ENCODE assay signal across 16 cellular contexts in genomic region chr12:121230538-121230907, GRCh38. TPM values are rescaled to one million over a fixed set of nuclear protein-coding genes. Genes with fewer than 3 reads are reported as not detected.
DNase-seq lines count a peak whose midpoint lies in the region; ATAC-seq and TF ChIP-seq lines count a peak whose summit lies in the region.
"Had no signal": no experiment of that assay in that cellular context is flagged by ENCODE, and none has a peak within 500 bp of the region (broad histone marks: within the 10 kb centered on the region; RNA-seq: fewer than 3 reads in every experiment).

No MANE protein-coding gene starts in this region.

- no peaks in the 10 kb centered on the region for H3K9me3 ChIP-seq in neuronal stem cell (replicated peaks in 1 of 2; ENCODE audit: control insufficient read depth in 2 of 2, insufficient read depth in 1 of 2, low read depth in 1 of 2, low read length in 2 of 2)
- H3K9me3 ChIP-seq in CD8-positive, alpha-beta T cell (ENCODE audit: low read length): no peaks in the 10 kb centered on the region
- H3K9me3 ChIP-seq: A549, adrenal gland, colonic mucosa, gastroesophageal sphincter, HAP-1, ovary, tibial artery had no signal

- peaks cover 85% of the 10 kb centered on the region for H3K36me3 Mint-ChIP-seq in activated CD4-positive, alpha-beta memory T cell treated with anti-CD3 and anti-CD28 coated beads, Interleukin-2, amount 10 ng/mL, durations not matched to agents 7 days and 5 days (ENCODE audit: low read depth)
- peaks cover 48% of the 10 kb centered on the region for H3K36me3 Mint-ChIP-seq in activated CD4-positive, alpha-beta memory T cell treated with anti-CD3 and anti-CD28 coated beads for 36 hours
- H3K36me3 Mint-ChIP-seq in CD8-positive, alpha-beta T cell: peaks cover 46% of the 10 kb centered on the region

- H3K4me3 Mint-ChIP-seq in activated CD4-positive, alpha-beta memory T cell treated with anti-CD3 and anti-CD28 coated beads, Interleukin-2, amount 10 ng/mL, durations not matched to agents 7 days and 5 days: no peak overlapping the region
- H3K4me3 Mint-ChIP-seq in activated CD4-positive, alpha-beta memory T cell treated with anti-CD3 and anti-CD28 coated beads for 36 hours: no peak overlapping the region
- H3K4me3 Mint-ChIP-seq in CD8-positive, alpha-beta T cell: no peak overlapping the region
- H3K4me3 Mint-ChIP-seq: stimulated activated naive CD8-positive, alpha-beta T cell treated with anti-CD3 and anti-CD28 coated beads, Interleukin-15, amount 100 ng/mL, for 72 hours had no signal

- no peaks in the 10 kb centered on the region for H3K27me3 ChIP-seq in neuronal stem cell (ENCODE audit: control insufficient read depth in 3 of 3, insufficient read depth in 3 of 3, low read depth in 1 of 3, low read length in 3 of 3)
- H3K27me3 ChIP-seq in CD8-positive, alpha-beta T cell (ENCODE audit: insufficient read depth, low read length): no peaks in the 10 kb centered on the region
- H3K27me3 ChIP-seq: adrenal gland, colonic mucosa, gastroesophageal sphincter, ovary, tibial artery had no signal

- DNase-seq in activated CD4-positive, alpha-beta memory T cell treated with anti-CD3 and anti-CD28 coated beads, Interleukin-2, amount 10 ng/mL, durations not matched to agents 7 days and 5 days: no peak
- DNase-seq in activated CD4-positive, alpha-beta memory T cell treated with anti-CD3 and anti-CD28 coated beads for 36 hours: no peak
- DNase-seq in D341Med (ENCODE audit: low spot score) (peak; percentile 49), neuronal stem cell (ENCODE audit: low spot score) (no peak), nucleus accumbens (lab: John Stamatoyannopoulos, UW) (no peak)
- DNase-seq in CD8-positive, alpha-beta T cell: no peak

- peaks cover 3 to 24% of the 10 kb centered on the region in 2 donors for H3K36me3 ChIP-seq in neuronal stem cell (replicated peaks in 1 of 2; ENCODE audit: control insufficient read depth in 2 of 2, insufficient read depth in 2 of 2, low read length in 2 of 2)
- peaks cover 22% of the 10 kb centered on the region for H3K36me3 ChIP-seq in CD8-positive, alpha-beta T cell (ENCODE audit: insufficient read depth, low read length)
- H3K36me3 ChIP-seq: ovary had no signal

- no peak overlapping the region for H2BK12ac ChIP-seq in neuronal stem cell (ENCODE audit: low read length)

- no peaks in the 10 kb centered on the region for H3K79me1 ChIP-seq in neuronal stem cell (ENCODE audit: low read depth, low read length)

- no peak overlapping the region for H2AK5ac ChIP-seq in neuronal stem cell (ENCODE audit: low read depth, low read length)

- H3K27me3 Mint-ChIP-seq in activated CD4-positive, alpha-beta memory T cell treated with anti-CD3 and anti-CD28 coated beads, Interleukin-2, amount 10 ng/mL, durations not matched to agents 7 days and 5 days: no peaks in the 10 kb centered on the region
- H3K27me3 Mint-ChIP-seq in activated CD4-positive, alpha-beta memory T cell treated with anti-CD3 and anti-CD28 coated beads for 36 hours: no peaks in the 10 kb centered on the region
- no peaks in the 10 kb centered on the region for H3K27me3 Mint-ChIP-seq in CD8-positive, alpha-beta T cell (ENCODE audit: low read depth)
- H3K27me3 Mint-ChIP-seq: stimulated activated naive CD8-positive, alpha-beta T cell treated with anti-CD3 and anti-CD28 coated beads, Interleukin-15, amount 100 ng/mL, for 72 hours had no signal

- no peak overlapping the region for H3K4ac ChIP-seq in neuronal stem cell (ENCODE audit: low read length)

- peak overlapping the region; percentile 83 for H3K18ac ChIP-seq in neuronal stem cell (ENCODE audit: low read length)

- no peak overlapping the region for H3K23ac ChIP-seq in neuronal stem cell (ENCODE audit: low read depth, low read length, poor library complexity)

- H3K4me3 ChIP-seq in neuronal stem cell (ENCODE audit: low read length in 2 of 2): no peak overlapping the region
- no peak overlapping the region for H3K4me3 ChIP-seq in CD8-positive, alpha-beta T cell (ENCODE audit: low read depth, low read length)
- H3K4me3 ChIP-seq: A549, adrenal gland, colonic mucosa, gastroesophageal sphincter, HAP-1, ovary, tibial artery had no signal

- H3K27ac ChIP-seq in VCaP (peak overlapping the region; percentile 96), neuronal stem cell (replicated peaks; ENCODE audit: low read length) (no peak overlapping the region)
- no peak overlapping the region for H3K27ac ChIP-seq in CD8-positive, alpha-beta T cell (ENCODE audit: low read depth, low read length)
- H3K27ac ChIP-seq: A549, adrenal gland, colonic mucosa, gastroesophageal sphincter, ovary, tibial artery had no signal

- H4K91ac ChIP-seq in neuronal stem cell (ENCODE audit: low read depth, low read length, poor library complexity): no peak overlapping the region

- CTCF ChIA-PET in activated CD4-positive, alpha-beta memory T cell treated with anti-CD3 and anti-CD28 coated beads, Interleukin-2, amount 10 ng/mL, durations not matched to agents 7 days and 5 days (lab: Charles Lee): interaction anchor here (1.2 to 3.2 kb wide), 10 partner anchors 9 to 225 kb away, joined by 3 to 23 read pairs (median 6); no protein-coding TSS in a partner anchor
- CTCF ChIA-PET in activated CD4-positive, alpha-beta memory T cell treated with anti-CD3 and anti-CD28 coated beads for 36 hours (lab: Charles Lee): interaction anchor here (0.6 to 2.8 kb wide), 14 partner anchors 8 to 197 kb away, joined by 3 to 36 read pairs (median 4); no protein-coding TSS in a partner anchor
- CTCF ChIA-PET in CD8-positive, alpha-beta T cell (lab: Charles Lee): interaction anchor here (0.7 to 3.8 kb wide), 13 partner anchors 9 to 170 kb away, joined by 3 to 24 read pairs (median 4); partner anchors contain the start of gene P2RX7

- H3K9me3 Mint-ChIP-seq in activated CD4-positive, alpha-beta memory T cell treated with anti-CD3 and anti-CD28 coated beads, Interleukin-2, amount 10 ng/mL, durations not matched to agents 7 days and 5 days: no peaks in the 10 kb centered on the region
- no peaks in the 10 kb centered on the region for H3K9me3 Mint-ChIP-seq in activated CD4-positive, alpha-beta memory T cell treated with anti-CD3 and anti-CD28 coated beads for 36 hours
- no peaks in the 10 kb centered on the region for H3K9me3 Mint-ChIP-seq in CD8-positive, alpha-beta T cell
- H3K9me3 Mint-ChIP-seq: stimulated activated naive CD8-positive, alpha-beta T cell treated with anti-CD3 and anti-CD28 coated beads, Interleukin-15, amount 100 ng/mL, for 72 hours had no signal

- peak overlapping the region; percentile 58 for H3K27ac Mint-ChIP-seq in activated CD4-positive, alpha-beta memory T cell treated with anti-CD3 and anti-CD28 coated beads, Interleukin-2, amount 10 ng/mL, durations not matched to agents 7 days and 5 days
- H3K27ac Mint-ChIP-seq in activated CD4-positive, alpha-beta memory T cell treated with anti-CD3 and anti-CD28 coated beads for 36 hours: no peak overlapping the region
- H3K27ac Mint-ChIP-seq in CD8-positive, alpha-beta T cell: no peak overlapping the region
- H3K27ac Mint-ChIP-seq: stimulated activated naive CD8-positive, alpha-beta T cell treated with anti-CD3 and anti-CD28 coated beads, Interleukin-15, amount 100 ng/mL, for 72 hours had no signal

- no peak overlapping the region for H4K8ac ChIP-seq in neuronal stem cell (ENCODE audit: low read depth, low read length)

- H2BK5ac ChIP-seq in neuronal stem cell (ENCODE audit: low read length): no peak overlapping the region

- POLR2A ChIA-PET in activated CD4-positive, alpha-beta memory T cell treated with anti-CD3 and anti-CD28 coated beads, Interleukin-2, amount 10 ng/mL, durations not matched to agents 7 days and 5 days (lab: Charles Lee): interaction anchor here (1.0 to 4.0 kb wide), 3 partner anchors 9 to 116 kb away, joined by 3 to 22 read pairs (median 3); no protein-coding TSS in a partner anchor
- POLR2A ChIA-PET in activated CD4-positive, alpha-beta memory T cell treated with anti-CD3 and anti-CD28 coated beads for 36 hours (lab: Charles Lee): no interaction called here
- POLR2A ChIA-PET in CD8-positive, alpha-beta T cell (lab: Charles Lee): interaction anchor here (2.2 kb wide), 1 partner anchor 10 kb away, joined by 10 read pairs; no protein-coding TSS in a partner anchor

- no peaks in the 10 kb centered on the region for H3K4me1 ChIP-seq in neuronal stem cell (ENCODE audit: control insufficient read depth in 2 of 2, insufficient read depth in 1 of 2, low read depth in 1 of 2, low read length in 2 of 2)
- H3K4me1 ChIP-seq in CD8-positive, alpha-beta T cell (ENCODE audit: insufficient read depth, low read length): peaks cover 31% of the 10 kb centered on the region
- H3K4me1 ChIP-seq: adrenal gland, colonic mucosa, HAP-1 had no signal

- no peak overlapping the region for H2AFZ ChIP-seq in neuronal stem cell (ENCODE audit: low read length)

- no peak overlapping the region for H3K14ac ChIP-seq in neuronal stem cell (ENCODE audit: low read length)

- no peak overlapping the region for H2BK120ac ChIP-seq in neuronal stem cell (ENCODE audit: low read depth, low read length)

- H3K4me2 ChIP-seq in neuronal stem cell (ENCODE audit: insufficient read depth, low read length, poor library complexity, severe bottlenecking): no peak overlapping the region

- H3K4me1 Mint-ChIP-seq in activated CD4-positive, alpha-beta memory T cell treated with anti-CD3 and anti-CD28 coated beads, Interleukin-2, amount 10 ng/mL, durations not matched to agents 7 days and 5 days: peaks cover 39% of the 10 kb centered on the region
- H3K4me1 Mint-ChIP-seq in activated CD4-positive, alpha-beta memory T cell treated with anti-CD3 and anti-CD28 coated beads for 36 hours (ENCODE audit: low read depth): peaks cover 19% of the 10 kb centered on the region
- H3K4me1 Mint-ChIP-seq in CD8-positive, alpha-beta T cell (ENCODE audit: low read depth): peaks cover 21% of the 10 kb centered on the region

- H2BK15ac ChIP-seq in neuronal stem cell (ENCODE audit: low read length): no peak overlapping the region

- peak; percentile 10 for TF ChIP-seq CTCF in VCaP (conservative IDR thresholded peaks at IDR 0.05)
- TF ChIP-seq CTCF in CD8-positive, alpha-beta T cell (IDR thresholded peaks at IDR 0.05): no peak

- no CpG with 5 or more reads among the region's 12 CpGs for WGBS in neuronal stem cell (ENCODE audit: extremely low coverage in 2 of 2, insufficient read length in 2 of 2, insufficient replicate concordance in 1 of 2), 2 donors

- intact Hi-C loops in activated CD4-positive, alpha-beta memory T cell treated with anti-CD3 and anti-CD28 coated beads for 36 hours (cut with micrococcal nuclease): loop anchor here (2.0 kb wide), 1 partner anchor 170 kb away; no protein-coding TSS in a partner anchor
- intact Hi-C loops in CD8-positive, alpha-beta T cell (cut with DNase I, micrococcal nuclease): loop anchor here in 1 of 2 experiments (1.0 kb wide), 2 partner anchors 10 to 120 kb away; no protein-coding TSS in a partner anchor

- H3K9ac ChIP-seq in neuronal stem cell (ENCODE audit: low read depth, low read length, poor library complexity): no peak overlapping the region

- ATAC-seq in GM18511 (IDR thresholded peaks at IDR 0.05; ENCODE audit: unreplicated experiment): no peak
- ATAC-seq in CD8-positive, alpha-beta T cell: no peak

RNA-seq across cellular contexts. Expression of gene P2RX4, which starts 20.6 kb away (rescaled TPM):
- total RNA-seq in activated CD4-positive, alpha-beta memory T cell treated with anti-CD3 and anti-CD28 coated beads, Interleukin-2, amount 10 ng/mL, durations not matched to agents 7 days and 5 days: 100 to 1,000 TPM; 117 to 125 TPM
- total RNA-seq in activated CD4-positive, alpha-beta memory T cell treated with anti-CD3 and anti-CD28 coated beads for 36 hours: 10 to 100 TPM; 53.4 to 57.5 TPM
- 9.9 TPM for polyA plus RNA-seq in neuronal stem cell (2013, experiment 1 of 2)
- polyA plus RNA-seq in neuronal stem cell (2013, experiment 2 of 2): 10.7 TPM
- total RNA-seq in CD8-positive, alpha-beta T cell: 10 to 100 TPM; 27.5 to 29.8 TPM
